1 cellular context compared by ENCODE assay signal in genomic region chr17:39756376-39757079, GRCh38.
TF ChIP-seq lines count a peak whose summit lies in the region.

No MANE protein-coding gene starts in this region.

TF ChIP-seq in GM12878, 131 proteins besides CTCF, POLR2A, EP300 and RAD21:
- 0 out of 2 replicates have a peak, but pooled peaks have one; percentile 19 for TF ChIP-seq POLR2AphosphoS2 (IDR thresholded peaks at IDR 0.05; ENCODE audit: low read depth, low read length)
- TF ChIP-seq HCFC1 (IDR thresholded peaks at IDR 0.05; ENCODE audit: low read length): 0 out of 2 replicates have a peak, but pooled peaks have one; percentile 4
- peak in 1 of 2 experiments; percentile 9; a peak in 1 of 4 replicates for TF ChIP-seq IKZF2 (IDR thresholded peaks at IDR 0.05)
- TF ChIP-seq PML (IDR thresholded peaks at IDR 0.05; ENCODE audit: low read length): no peak; the same call in 1 of the 2 replicates
- no peak for TF ChIP-seq KDM1A (IDR thresholded peaks at IDR 0.05; ENCODE audit: borderline replicate concordance)
- no peak for TF ChIP-seq JUND (IDR thresholded peaks at IDR 0.05; ENCODE audit: low read depth, low read length)
- TF ChIP-seq KAT2A (conservative IDR thresholded peaks at IDR 0.05; ENCODE audit: control insufficient read depth, low read depth, low read length): no peak
- TF ChIP-seq JUNB (IDR thresholded peaks at IDR 0.05): no peak
- TF ChIP-seq SMARCA5 (IDR thresholded peaks at IDR 0.05): peak; percentile 62; the same call in 1 of the 2 replicates
- 0 out of 3 replicates have a peak, but pooled peaks have one; percentile 9 for TF ChIP-seq POU2F2 (IDR thresholded peaks at IDR 0.05; ENCODE audit: borderline replicate concordance, low read depth, low read length)
- TF ChIP-seq PKNOX1 (IDR thresholded peaks at IDR 0.05): peak; percentile 57; the same call in 1 of the 2 replicates
- peak; percentile 79 for TF ChIP-seq IKZF1 (conservative IDR thresholded peaks at IDR 0.05)
- TF ChIP-seq ELK1 (IDR thresholded peaks at IDR 0.05; ENCODE audit: low read depth, low read length): 0 out of 2 replicates have a peak, but pooled peaks have one; percentile 27
- 0 out of 2 replicates have a peak, but pooled peaks have one; percentile 5 for TF ChIP-seq HDGF (IDR thresholded peaks at IDR 0.05)
TF ChIP-seq in GM12878: peak in this region for 9.
